Comparison of ENCODE assay signal across 2 cellular contexts in genomic region chr20:53741726-53742028, GRCh38.
TF ChIP-seq lines count a peak whose summit lies in the region.

No MANE protein-coding gene starts in this region.

TF ChIP-seq in A549, 52 proteins besides CTCF, POLR2A, EP300 and RAD21 (continued from another document):
- TF ChIP-seq HMGXB4 (CRISPR knock-in tag; IDR thresholded peaks at IDR 0.05; ENCODE audit: borderline replicate concordance): no peak
- TF ChIP-seq, protein P1, sequence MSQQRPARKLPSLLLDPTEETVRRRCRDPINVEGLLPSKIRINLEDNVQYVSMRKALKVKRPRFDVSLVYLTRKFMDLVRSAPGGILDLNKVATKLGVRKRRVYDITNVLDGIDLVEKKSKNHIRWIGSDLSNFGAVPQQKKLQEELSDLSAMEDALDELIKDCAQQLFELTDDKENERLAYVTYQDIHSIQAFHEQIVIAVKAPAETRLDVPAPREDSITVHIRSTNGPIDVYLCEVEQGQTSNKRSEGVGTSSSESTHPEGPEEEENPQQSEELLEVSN (IDR thresholded peaks at IDR 0.05; ENCODE audit: borderline replicate concordance, low read depth): no peak
- TF ChIP-seq RFX5 (IDR thresholded peaks at IDR 0.05): no peak
- TF ChIP-seq KDM1A (IDR thresholded peaks at IDR 0.05; ENCODE audit: low read depth): no peak
- TF ChIP-seq JUNB (IDR thresholded peaks at IDR 0.05): no peak
- TF ChIP-seq, protein P2, sequence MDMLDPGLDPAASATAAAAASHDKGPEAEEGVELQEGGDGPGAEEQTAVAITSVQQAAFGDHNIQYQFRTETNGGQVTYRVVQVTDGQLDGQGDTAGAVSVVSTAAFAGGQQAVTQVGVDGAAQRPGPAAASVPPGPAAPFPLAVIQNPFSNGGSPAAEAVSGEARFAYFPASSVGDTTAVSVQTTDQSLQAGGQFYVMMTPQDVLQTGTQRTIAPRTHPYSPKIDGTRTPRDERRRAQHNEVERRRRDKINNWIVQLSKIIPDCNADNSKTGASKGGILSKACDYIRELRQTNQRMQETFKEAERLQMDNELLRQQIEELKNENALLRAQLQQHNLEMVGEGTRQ (IDR thresholded peaks at IDR 0.05): no peak

TF ChIP-seq in GM23338, 12 proteins besides CTCF, POLR2A, EP300 and RAD21 (continued from another document):
- TF ChIP-seq, protein P3, sequence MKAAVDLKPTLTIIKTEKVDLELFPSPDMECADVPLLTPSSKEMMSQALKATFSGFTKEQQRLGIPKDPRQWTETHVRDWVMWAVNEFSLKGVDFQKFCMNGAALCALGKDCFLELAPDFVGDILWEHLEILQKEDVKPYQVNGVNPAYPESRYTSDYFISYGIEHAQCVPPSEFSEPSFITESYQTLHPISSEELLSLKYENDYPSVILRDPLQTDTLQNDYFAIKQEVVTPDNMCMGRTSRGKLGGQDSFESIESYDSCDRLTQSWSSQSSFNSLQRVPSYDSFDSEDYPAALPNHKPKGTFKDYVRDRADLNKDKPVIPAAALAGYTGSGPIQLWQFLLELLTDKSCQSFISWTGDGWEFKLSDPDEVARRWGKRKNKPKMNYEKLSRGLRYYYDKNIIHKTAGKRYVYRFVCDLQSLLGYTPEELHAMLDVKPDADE (IDR thresholded peaks at IDR 0.05): no peak
- TF ChIP-seq, protein P4, sequence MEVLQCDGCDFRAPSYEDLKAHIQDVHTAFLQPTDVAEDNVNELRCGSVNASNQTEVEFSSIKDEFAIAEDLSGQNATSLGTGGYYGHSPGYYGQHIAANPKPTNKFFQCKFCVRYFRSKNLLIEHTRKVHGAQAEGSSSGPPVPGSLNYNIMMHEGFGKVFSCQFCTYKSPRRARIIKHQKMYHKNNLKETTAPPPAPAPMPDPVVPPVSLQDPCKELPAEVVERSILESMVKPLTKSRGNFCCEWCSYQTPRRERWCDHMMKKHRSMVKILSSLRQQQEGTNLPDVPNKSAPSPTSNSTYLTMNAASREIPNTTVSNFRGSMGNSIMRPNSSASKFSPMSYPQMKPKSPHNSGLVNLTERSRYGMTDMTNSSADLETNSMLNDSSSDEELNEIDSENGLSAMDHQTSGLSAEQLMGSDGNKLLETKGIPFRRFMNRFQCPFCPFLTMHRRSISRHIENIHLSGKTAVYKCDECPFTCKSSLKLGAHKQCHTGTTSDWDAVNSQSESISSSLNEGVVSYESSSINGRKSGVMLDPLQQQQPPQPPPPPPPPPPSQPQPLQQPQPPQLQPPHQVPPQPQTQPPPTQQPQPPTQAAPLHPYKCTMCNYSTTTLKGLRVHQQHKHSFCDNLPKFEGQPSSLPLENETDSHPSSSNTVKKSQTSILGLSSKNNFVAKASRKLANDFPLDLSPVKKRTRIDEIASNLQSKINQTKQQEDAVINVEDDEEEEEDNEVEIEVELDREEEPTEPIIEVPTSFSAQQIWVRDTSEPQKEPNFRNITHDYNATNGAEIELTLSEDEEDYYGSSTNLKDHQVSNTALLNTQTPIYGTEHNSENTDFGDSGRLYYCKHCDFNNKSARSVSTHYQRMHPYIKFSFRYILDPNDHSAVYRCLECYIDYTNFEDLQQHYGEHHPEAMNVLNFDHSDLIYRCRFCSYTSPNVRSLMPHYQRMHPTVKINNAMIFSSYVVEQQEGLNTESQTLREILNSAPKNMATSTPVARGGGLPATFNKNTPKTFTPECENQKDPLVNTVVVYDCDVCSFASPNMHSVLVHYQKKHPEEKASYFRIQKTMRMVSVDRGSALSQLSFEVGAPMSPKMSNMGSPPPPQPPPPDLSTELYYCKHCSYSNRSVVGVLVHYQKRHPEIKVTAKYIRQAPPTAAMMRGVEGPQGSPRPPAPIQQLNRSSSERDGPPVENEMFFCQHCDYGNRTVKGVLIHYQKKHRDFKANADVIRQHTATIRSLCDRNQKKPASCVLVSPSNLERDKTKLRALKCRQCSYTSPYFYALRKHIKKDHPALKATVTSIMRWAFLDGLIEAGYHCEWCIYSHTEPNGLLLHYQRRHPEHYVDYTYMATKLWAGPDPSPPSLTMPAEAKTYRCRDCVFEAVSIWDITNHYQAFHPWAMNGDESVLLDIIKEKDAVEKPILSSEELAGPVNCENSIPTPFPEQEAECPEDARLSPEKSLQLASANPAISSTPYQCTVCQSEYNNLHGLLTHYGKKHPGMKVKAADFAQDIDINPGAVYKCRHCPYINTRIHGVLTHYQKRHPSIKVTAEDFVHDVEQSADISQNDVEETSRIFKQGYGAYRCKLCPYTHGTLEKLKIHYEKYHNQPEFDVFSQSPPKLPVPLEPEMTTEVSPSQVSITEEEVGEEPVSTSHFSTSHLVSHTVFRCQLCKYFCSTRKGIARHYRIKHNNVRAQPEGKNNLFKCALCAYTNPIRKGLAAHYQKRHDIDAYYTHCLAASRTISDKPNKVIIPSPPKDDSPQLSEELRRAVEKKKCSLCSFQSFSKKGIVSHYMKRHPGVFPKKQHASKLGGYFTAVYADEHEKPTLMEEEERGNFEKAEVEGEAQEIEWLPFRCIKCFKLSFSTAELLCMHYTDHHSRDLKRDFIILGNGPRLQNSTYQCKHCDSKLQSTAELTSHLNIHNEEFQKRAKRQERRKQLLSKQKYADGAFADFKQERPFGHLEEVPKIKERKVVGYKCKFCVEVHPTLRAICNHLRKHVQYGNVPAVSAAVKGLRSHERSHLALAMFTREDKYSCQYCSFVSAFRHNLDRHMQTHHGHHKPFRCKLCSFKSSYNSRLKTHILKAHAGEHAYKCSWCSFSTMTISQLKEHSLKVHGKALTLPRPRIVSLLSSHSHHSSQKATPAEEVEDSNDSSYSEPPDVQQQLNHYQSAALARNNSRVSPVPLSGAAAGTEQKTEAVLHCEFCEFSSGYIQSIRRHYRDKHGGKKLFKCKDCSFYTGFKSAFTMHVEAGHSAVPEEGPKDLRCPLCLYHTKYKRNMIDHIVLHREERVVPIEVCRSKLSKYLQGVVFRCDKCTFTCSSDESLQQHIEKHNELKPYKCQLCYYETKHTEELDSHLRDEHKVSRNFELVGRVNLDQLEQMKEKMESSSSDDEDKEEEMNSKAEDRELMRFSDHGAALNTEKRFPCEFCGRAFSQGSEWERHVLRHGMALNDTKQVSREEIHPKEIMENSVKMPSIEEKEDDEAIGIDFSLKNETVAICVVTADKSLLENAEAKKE (CRISPR knock-in tag; IDR thresholded peaks at IDR 0.05): no peak
- no peak for TF ChIP-seq ZNF331 (CRISPR knock-in tag; IDR thresholded peaks at IDR 0.05; ENCODE audit: low read depth)
- no peak for TF ChIP-seq EZH2phosphoT487 (IDR thresholded peaks at IDR 0.05; ENCODE audit: unreplicated experiment)
- no peak for TF ChIP-seq CREB1 (CRISPR knock-in tag; IDR thresholded peaks at IDR 0.05; ENCODE audit: low read depth)
